Comparison of ENCODE assay signal across 21 cellular contexts in the genomic region with DNA sequence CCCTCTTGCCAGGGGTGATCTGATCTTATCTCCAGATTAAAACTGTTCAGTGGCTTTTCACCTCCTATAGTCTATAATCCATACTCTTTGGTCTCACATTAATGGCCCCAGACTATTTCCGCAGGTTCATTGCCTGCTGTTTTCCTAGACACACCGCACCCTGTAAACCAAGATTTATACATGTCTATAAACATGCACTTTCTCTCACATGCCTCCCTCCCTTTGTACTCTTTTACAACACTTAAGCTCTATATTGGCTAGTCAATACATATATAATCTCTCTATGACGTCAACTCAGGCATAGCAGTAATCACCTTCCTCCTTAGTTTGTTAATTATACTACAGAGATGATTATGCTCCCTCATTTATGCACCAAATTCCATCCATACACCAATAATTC.
DNase-seq lines count a peak whose midpoint lies in the region; ATAC-seq, FAIRE-seq and TF ChIP-seq lines count a peak whose summit lies in the region.
"Had no signal": no experiment of that assay in that cellular context is flagged by ENCODE, and none has a peak within 500 bp of the region (broad histone marks: within the 10 kb centered on the region; RNA-seq: fewer than 3 reads in every experiment).

No MANE protein-coding gene starts in this region.

- H3K4me3 Mint-ChIP-seq in HFFc6 = no peak overlapping the region
- H3K4me3 Mint-ChIP-seq: CD4-positive, CD25-positive, alpha-beta regulatory T cell; CD8-positive, alpha-beta memory T cell had no signal

- H3K4me1 Mint-ChIP-seq in HFFc6 (ENCODE audit: low read depth) = peaks cover 44% of the 10 kb centered on the region
- H3K4me1 Mint-ChIP-seq: CD4-positive, CD25-positive, alpha-beta regulatory T cell; CD8-positive, alpha-beta memory T cell; IgD-negative memory B cell had no signal

- ATAC-seq in left colon = peak; percentile 98
- ATAC-seq in pancreas = no peak
- ATAC-seq in HG02840 (IDR thresholded peaks at IDR 0.05; ENCODE audit: low FRiP score, unreplicated experiment) = no peak
- no peak for ATAC-seq in left lung
- no peak for ATAC-seq in GM21526 (IDR thresholded peaks at IDR 0.05; ENCODE audit: low FRiP score, unreplicated experiment)
- ATAC-seq: HCT116 had no signal

- H3K27me3 Mint-ChIP-seq in HFFc6 (ENCODE audit: insufficient read depth) = no peaks in the 10 kb centered on the region
- H3K27me3 Mint-ChIP-seq: CD4-positive, CD25-positive, alpha-beta regulatory T cell had no signal

- 95 to 99% methylated on average over 3 of the region's 3 CpGs for WGBS in pancreas, 2 donors

- no peaks in the 10 kb centered on the region for H3K36me3 ChIP-seq in pancreas
- H3K36me3 ChIP-seq in left lung = no peaks in the 10 kb centered on the region
- H3K36me3 ChIP-seq: BE2C had no signal

- no peak for DNase-seq in HFFc6
- DNase-seq in left colon = no peak
- DNase-seq in pancreas = no peak
- DNase-seq in left lung = no peak
- DNase-seq: BE2C; C1 segment of cervical spinal cord; Caco-2; CD4-positive, CD25-positive, alpha-beta regulatory T cell; CD8-positive, alpha-beta memory T cell; GOT3; H7; KBM-7 had no signal

- peaks cover 0 to 7% (median 0%) of the 10 kb centered on the region in 3 donors for H3K4me1 ChIP-seq in pancreas
- no peaks in the 10 kb centered on the region for H3K4me1 ChIP-seq in left lung
- H3K4me1 ChIP-seq: BE2C, Caco-2 had no signal

- H3K9me3 Mint-ChIP-seq in HFFc6 = no peaks in the 10 kb centered on the region; the same call in 1 of the 2 replicates

- H3K27me3 ChIP-seq in pancreas (no peaks in the 10 kb centered on the region), left lung (no peaks in the 10 kb centered on the region)
- H3K27me3 ChIP-seq: BE2C had no signal

- FAIRE-seq in pancreas (lab: Jason Lieb, UNC) = peak; percentile 43
- FAIRE-seq: D721Med, G401.6, GM12892, GM18507, HTR-8/SVneo had no signal

- H3K27ac Mint-ChIP-seq in HFFc6 = peak overlapping the region; percentile 27; the same call in 1 of the 2 replicates
- H3K27ac Mint-ChIP-seq: CD4-positive, CD25-positive, alpha-beta regulatory T cell; CD8-positive, alpha-beta memory T cell; IgD-negative memory B cell had no signal

- intact Hi-C loops in left colon (cut with DNase I, micrococcal nuclease) (no loop called here), pancreas (cut with DNase I) (no loop called here), left lung (cut with DNase I) (no loop called here)

- TF ChIP-seq CTCF in HFFc6 (IDR thresholded peaks at IDR 0.05) (no peak), pancreas (IDR thresholded peaks at IDR 0.05) (no peak), left lung (IDR thresholded peaks at IDR 0.05) (no peak)

- H3K9me3 ChIP-seq in pancreas (no peaks in the 10 kb centered on the region), left lung (no peaks in the 10 kb centered on the region)
- H3K9me3 ChIP-seq: BE2C, Caco-2 had no signal

- H3K36me3 Mint-ChIP-seq in HFFc6 (ENCODE audit: low read depth) = peaks cover 6% of the 10 kb centered on the region; the same call in 1 of the 2 replicates
- H3K36me3 Mint-ChIP-seq: CD8-positive, alpha-beta memory T cell; IgD-negative memory B cell had no signal

- no peak overlapping the region for H3K27ac ChIP-seq in pancreas
- no peak overlapping the region for H3K27ac ChIP-seq in left lung

- H3K4me3 ChIP-seq in pancreas (no peak overlapping the region), left lung (no peak overlapping the region)
